Comparison of ENCODE assay signal across 8 cellular contexts in the genomic region with DNA sequence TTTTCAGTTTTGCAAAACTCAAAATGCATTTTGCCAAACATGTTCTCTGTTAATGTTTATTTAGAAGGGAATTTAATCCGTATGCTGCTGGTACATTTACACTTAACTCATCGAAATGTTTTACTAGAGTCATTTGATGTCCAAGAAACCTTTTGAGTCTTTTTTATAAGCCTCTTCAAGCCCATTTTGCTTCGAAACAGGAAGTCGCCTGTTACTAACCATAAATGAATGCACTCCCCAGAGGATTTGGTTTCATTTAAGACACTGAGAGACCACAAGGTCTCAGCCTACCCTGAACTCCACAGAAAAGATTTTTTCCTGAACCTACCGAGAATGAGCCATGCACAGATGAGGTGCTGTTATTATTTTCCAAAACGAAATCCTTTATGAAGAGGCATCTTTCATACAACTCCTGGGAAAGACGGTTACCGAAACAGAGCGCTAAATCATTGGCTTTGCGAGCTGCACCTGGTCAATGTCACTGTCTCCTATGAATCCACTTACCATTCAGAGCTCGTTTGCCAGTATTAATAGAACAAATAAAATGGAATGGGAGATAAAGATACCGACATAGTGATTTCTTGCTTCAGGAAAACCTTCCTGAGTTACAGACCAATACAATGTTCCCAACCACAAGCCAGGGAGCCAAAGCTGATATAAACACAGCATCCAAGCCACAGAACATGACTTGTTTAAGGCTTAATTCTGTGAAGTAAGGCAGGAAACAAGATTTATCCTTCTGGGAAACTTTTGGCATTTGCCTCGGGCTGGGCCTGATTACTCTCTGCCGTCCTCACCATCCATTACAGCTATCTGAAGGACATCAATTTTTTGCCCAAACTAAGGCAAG.
A peak's percentile ranks its signal among the peaks of the same experiment; 100 is the strongest.
DNase-seq lines count a peak whose midpoint lies in the region; ATAC-seq and TF ChIP-seq lines count a peak whose summit lies in the region.

No MANE protein-coding gene starts in this region.

- H3K79me2 ChIP-seq in SK-N-SH (ENCODE audit: insufficient read depth) = no peaks in the 10 kb centered on the region

- no peaks in the 10 kb centered on the region for H3K27me3 ChIP-seq in SK-N-SH (ENCODE audit: insufficient read depth)
- H3K27me3 ChIP-seq in Caco-2 (replicated peaks; ENCODE audit: control insufficient read depth, insufficient read depth, low read length) = no peaks in the 10 kb centered on the region

- no peaks in the 10 kb centered on the region for H3K4me1 Mint-ChIP-seq in Caco-2 (ENCODE audit: low read depth, unreplicated experiment)

- H3K36me3 ChIP-seq in SK-N-SH (replicated peaks in 1 of 2; ENCODE audit: control insufficient read depth in 1 of 2, insufficient read depth in 2 of 2, low read length in 1 of 2) (no peaks in the 10 kb centered on the region), mesodermal cell (ENCODE audit: control insufficient read depth, insufficient read depth, low read length) (no peaks in the 10 kb centered on the region), Caco-2 (ENCODE audit: control insufficient read depth, insufficient read depth, low read length) (no peaks in the 10 kb centered on the region)

- TF ChIP-seq RAD21 in SK-N-SH (IDR thresholded peaks at IDR 0.05; ENCODE audit: low read length) = no peak

- H4K20me1 ChIP-seq in SK-N-SH (ENCODE audit: insufficient read depth) = no peaks in the 10 kb centered on the region

- H3K9me3 ChIP-seq in SK-N-SH = no peaks in the 10 kb centered on the region
- no peaks in the 10 kb centered on the region for H3K9me3 ChIP-seq in mesodermal cell (ENCODE audit: control insufficient read depth, low read length)
- no peaks in the 10 kb centered on the region for H3K9me3 ChIP-seq in Caco-2

- H3K4me2 ChIP-seq in SK-N-SH = peak overlapping the region; percentile 43

- H3F3A ChIP-seq in SK-N-SH (replicated peaks; ENCODE audit: insufficient read depth) = peaks cover 15% of the 10 kb centered on the region

- intact Hi-C loops in Caco-2 (cut with micrococcal nuclease; ENCODE audit: unreplicated experiment) = no loop called here

- H3K4me3 ChIP-seq in SK-N-SH (ENCODE audit: low read depth in 2 of 2, low read length in 1 of 2) (no peak overlapping the region), mesodermal cell (ENCODE audit: extremely low read depth, insufficient read depth, low read length, poor library complexity, severe bottlenecking) (no peak overlapping the region), Caco-2 (ENCODE audit: low read depth, low read length) (no peak overlapping the region)

- no peaks in the 10 kb centered on the region for H3K36me3 Mint-ChIP-seq in Caco-2 (ENCODE audit: insufficient read depth, unreplicated experiment)

- peak; percentile 83 for ATAC-seq in GM19035 (IDR thresholded peaks at IDR 0.05; ENCODE audit: unreplicated experiment)
- ATAC-seq in HG03135 (IDR thresholded peaks at IDR 0.05; ENCODE audit: unreplicated experiment) = peak; percentile 77

- POLR2A ChIA-PET in SK-N-SH (lab: Yijun Ruan, JAX) (no interaction called here), Caco-2 (lab: Charles Lee) (no interaction called here)

- DNase-seq in SK-N-SH (no peak), Caco-2 (no peak), DMS53 (lab: John Stamatoyannopoulos, UW) (no peak), T-helper 9 cell (no peak)
- DNase-seq in activated CD8-positive, alpha-beta memory T cell treated with anti-CD3 and anti-CD28 coated beads, Interleukin-2, amount 50 U/mL, for 4 hours = no peak

- H3K9ac ChIP-seq in SK-N-SH = peak overlapping the region; percentile 32; the same call in 1 of the 2 replicates

- no peaks in the 10 kb centered on the region for H3K9me3 Mint-ChIP-seq in Caco-2 (ENCODE audit: unreplicated experiment)

- no peaks in the 10 kb centered on the region for H3K9me2 ChIP-seq in SK-N-SH

- H3K27me3 Mint-ChIP-seq in Caco-2 (ENCODE audit: insufficient read depth, unreplicated experiment) = peaks cover 7% of the 10 kb centered on the region

- no peak overlapping the region for H3K27ac Mint-ChIP-seq in Caco-2 (ENCODE audit: unreplicated experiment)

- TF ChIP-seq EP300 in SK-N-SH (IDR thresholded peaks at IDR 0.05; ENCODE audit: borderline replicate concordance in 1 of 2, low read depth in 1 of 2, low read length in 1 of 2) = peak in 1 of 2 experiments; percentile 54; a peak in 1 of 4 replicates

- BruUV-seq in Caco-2 (replicated peaks; lab: Mats Ljungman, UMichigan) = no TSS peak

- peak overlapping the region; percentile 57; the same call in 1 of the 2 replicates for H2AFZ ChIP-seq in SK-N-SH (ENCODE audit: low read depth)

- TF ChIP-seq CTCF in SK-N-SH (IDR thresholded peaks at IDR 0.05) (no peak), Caco-2 (IDR thresholded peaks at IDR 0.05; ENCODE audit: insufficient read depth in 1 of 2, low read depth in 1 of 2, low read length in 1 of 2, severe bottlenecking in 1 of 2, unreplicated experiment in 1 of 2) (no peak)

- WGBS in SK-N-SH (ENCODE audit: low lambda C conversion rate) = 61% methylated on average over 14 of the region's 14 CpGs
- 86 to 87% methylated on average over 10 to 11 of the region's 14 CpGs for WGBS in mesodermal cell (ENCODE audit: insufficient coverage in 2 of 2), 2 experiments

- H3K27ac ChIP-seq in SK-N-SH (ENCODE audit: low read depth in 2 of 2, low read length in 1 of 2) (peak overlapping the region; percentile 53 to 77; a peak in 3 of 4 replicates), mesodermal cell (ENCODE audit: low read depth, low read length, severe bottlenecking) (peak overlapping the region; percentile 42)

- no peak overlapping the region for H3K4me3 Mint-ChIP-seq in Caco-2 (ENCODE audit: unreplicated experiment)

- CTCF ChIA-PET in SK-N-SH (lab: Yijun Ruan, JAX) = no interaction called here
- CTCF ChIA-PET in Caco-2 (lab: Charles Lee) = no interaction called here

- H3K4me1 ChIP-seq in SK-N-SH (ENCODE audit: control insufficient read depth in 1 of 2, insufficient read depth in 2 of 2, low read depth in 1 of 2, low read length in 1 of 2) = peaks cover 4 to 16% of the 10 kb centered on the region in 2 experiments
- H3K4me1 ChIP-seq in mesodermal cell (ENCODE audit: control insufficient read depth, insufficient read depth, low read length, poor library complexity, severe bottlenecking) = peaks cover 14% of the 10 kb centered on the region
- no peaks in the 10 kb centered on the region for H3K4me1 ChIP-seq in Caco-2

TF ChIP-seq in SK-N-SH, 30 proteins besides CTCF, POLR2A, EP300 and RAD21:
- TF ChIP-seq, protein P1, sequence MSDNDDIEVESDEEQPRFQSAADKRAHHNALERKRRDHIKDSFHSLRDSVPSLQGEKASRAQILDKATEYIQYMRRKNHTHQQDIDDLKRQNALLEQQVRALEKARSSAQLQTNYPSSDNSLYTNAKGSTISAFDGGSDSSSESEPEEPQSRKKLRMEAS (IDR thresholded peaks at IDR 0.05; ENCODE audit: low read depth) = peak; percentile 33; the same call in 1 of the 2 replicates
- TF ChIP-seq JUND (IDR thresholded peaks at IDR 0.05) = peak; percentile 40; the same call in 1 of the 2 replicates
- TF ChIP-seq POLR2AphosphoS5 (IDR thresholded peaks at IDR 0.05; ENCODE audit: low read depth, low read length) = peak; percentile 11; the same call in 1 of the 2 replicates
- TF ChIP-seq, protein P2, sequence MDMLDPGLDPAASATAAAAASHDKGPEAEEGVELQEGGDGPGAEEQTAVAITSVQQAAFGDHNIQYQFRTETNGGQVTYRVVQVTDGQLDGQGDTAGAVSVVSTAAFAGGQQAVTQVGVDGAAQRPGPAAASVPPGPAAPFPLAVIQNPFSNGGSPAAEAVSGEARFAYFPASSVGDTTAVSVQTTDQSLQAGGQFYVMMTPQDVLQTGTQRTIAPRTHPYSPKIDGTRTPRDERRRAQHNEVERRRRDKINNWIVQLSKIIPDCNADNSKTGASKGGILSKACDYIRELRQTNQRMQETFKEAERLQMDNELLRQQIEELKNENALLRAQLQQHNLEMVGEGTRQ (IDR thresholded peaks at IDR 0.05; ENCODE audit: borderline replicate concordance, low read depth, low read length) = no peak
- TF ChIP-seq TAF1 (IDR thresholded peaks at IDR 0.05; ENCODE audit: borderline replicate concordance, low read depth, low read length) = no peak
- peak; percentile 37; the same call in 1 of the 2 replicates for TF ChIP-seq GABPA (IDR thresholded peaks at IDR 0.05; ENCODE audit: low read depth)
- TF ChIP-seq FOXM1 (IDR thresholded peaks at IDR 0.05; ENCODE audit: low read depth) = no peak
- no peak for TF ChIP-seq NRF1 (IDR thresholded peaks at IDR 0.05; ENCODE audit: low read depth, low read length)
- peak; percentile 46; the same call in 1 of the 2 replicates for TF ChIP-seq TCF12 (IDR thresholded peaks at IDR 0.05)
- TF ChIP-seq ELF1 (IDR thresholded peaks at IDR 0.05) = no peak
- TF ChIP-seq CHD2 (IDR thresholded peaks at IDR 0.05; ENCODE audit: low read length, partially characterized antibody) = no peak
- TF ChIP-seq YY1 (IDR thresholded peaks at IDR 0.05; ENCODE audit: low read depth) = peak; percentile 33; the same call in 1 of the 2 replicates
- peak; percentile 51; the same call in 1 of the 2 replicates for TF ChIP-seq FOSL2 (IDR thresholded peaks at IDR 0.05; ENCODE audit: borderline replicate concordance, low read depth)
- peak; percentile 44; the same call in 1 of the 2 replicates for TF ChIP-seq TEAD4 (IDR thresholded peaks at IDR 0.05; ENCODE audit: borderline replicate concordance, insufficient read depth)
- peak; percentile 30; the same call in 1 of the 2 replicates for TF ChIP-seq NFIC (IDR thresholded peaks at IDR 0.05; ENCODE audit: borderline replicate concordance)
- TF ChIP-seq RXRA (IDR thresholded peaks at IDR 0.05; ENCODE audit: borderline replicate concordance, low read depth) = peak; percentile 23; the same call in 1 of the 2 replicates
